16 cellular contexts compared by ENCODE assay signal in genomic region chr22:50266994-50267393, GRCh38. TPM values are rescaled to one million over a fixed set of nuclear protein-coding genes. Genes with fewer than 3 reads are reported as not detected.
DNase-seq lines count a peak whose midpoint lies in the region; ATAC-seq, FAIRE-seq and TF ChIP-seq lines count a peak whose summit lies in the region.
"Had no signal": no experiment of that assay in that cellular context is flagged by ENCODE, and none has a peak within 500 bp of the region (broad histone marks: within the 10 kb centered on the region; RNA-seq: fewer than 3 reads in every experiment).

No MANE protein-coding gene starts in this region.

- H3K27me3 ChIP-seq in breast epithelium = peaks cover 0 to 11% of the 10 kb centered on the region in 2 donors
- H3K27me3 ChIP-seq in H1 (replicated peaks in 1 of 4; ENCODE audit: control insufficient read depth in 3 of 4, extremely low read depth in 1 of 4, insufficient read depth in 3 of 4, low read length in 3 of 4) = peaks cover 24 to 57% (median 46%) of the 10 kb centered on the region in 4 experiments; a peak in 6 of 7 replicates
- no peaks in the 10 kb centered on the region for H3K27me3 ChIP-seq in parathyroid adenoma (ENCODE audit: control insufficient read depth, insufficient read depth, low read length)
- peaks cover 12% of the 10 kb centered on the region for H3K27me3 ChIP-seq in upper lobe of right lung
- peaks cover 4% of the 10 kb centered on the region for H3K27me3 ChIP-seq in thyroid gland

- H2BK15ac ChIP-seq in H1 (ENCODE audit: low read length) = no peak overlapping the region

- H4K5ac ChIP-seq in H1 (ENCODE audit: insufficient read length, low read depth, low read length) = no peak overlapping the region

- BruUV-seq in MCF 10A (replicated peaks; lab: Mats Ljungman, UMichigan) = no TSS peak

- H2BK20ac ChIP-seq in H1 (ENCODE audit: low read length) = no peak overlapping the region

- no peak for TF ChIP-seq EP300 in H1 (IDR thresholded peaks at IDR 0.05; ENCODE audit: borderline replicate concordance in 1 of 2, low read depth in 2 of 2, low read length in 2 of 2)

- no peak for ATAC-seq in upper lobe of right lung
- no peak for ATAC-seq in stimulated activated naive B cell treated with anti-CD40 and anti-IgM and Interleukin-4, amounts not matched to agents 10 μg/mL and 1 μg/mL and 100 μg/mL, for 72 hours (replicated peaks)
- ATAC-seq: stimulated activated effector memory CD8-positive, alpha-beta T cell treated with anti-CD3 and anti-CD28 coated beads, Interleukin-12 subunit alpha, Interleukin-12 subunit beta, amount 100 ng/mL, for 72 hours had no signal

- H3K4me3 Mint-ChIP-seq in MCF 10A (ENCODE audit: unreplicated experiment) = no peak overlapping the region
- no peak overlapping the region for H3K4me3 Mint-ChIP-seq in stimulated activated naive B cell treated with anti-CD40 and anti-IgM and Interleukin-4, amounts not matched to agents 10 μg/mL and 1 μg/mL and 100 μg/mL, for 72 hours
- H3K4me3 Mint-ChIP-seq: activated CD8-positive, alpha-beta T cell treated with anti-CD3 and anti-CD28 coated beads for 36 hours; activated naive CD4-positive, alpha-beta T cell treated with anti-CD3 and anti-CD28 coated beads for 36 hours; stimulated activated effector memory CD8-positive, alpha-beta T cell treated with anti-CD3 and anti-CD28 coated beads, Interleukin-12 subunit alpha, Interleukin-12 subunit beta, amount 100 ng/mL, for 72 hours had no signal

- no peak for TF ChIP-seq CTCF in breast epithelium (IDR thresholded peaks at IDR 0.05)
- no peak for TF ChIP-seq CTCF in MCF 10A (IDR thresholded peaks at IDR 0.05; ENCODE audit: unreplicated experiment)
- no peak for TF ChIP-seq CTCF in H1 (IDR thresholded peaks at IDR 0.05; ENCODE audit: control extremely low read depth in 1 of 3, insufficient read depth in 1 of 3, low read depth in 1 of 3, low read length in 3 of 3)
- TF ChIP-seq CTCF in parathyroid adenoma (IDR thresholded peaks at IDR 0.05) = no peak
- no peak for TF ChIP-seq CTCF in upper lobe of right lung (IDR thresholded peaks at IDR 0.05)
- TF ChIP-seq CTCF in thyroid gland (IDR thresholded peaks at IDR 0.05) = no peak

- H3K14ac ChIP-seq in H1 (ENCODE audit: insufficient read length) = no peak overlapping the region

- H3K79me1 ChIP-seq in H1 (ENCODE audit: low read depth, low read length) = no peaks in the 10 kb centered on the region

- WGBS in H1 (ENCODE audit: extremely low coverage in 1 of 2, insufficient coverage in 1 of 2, insufficient read length in 1 of 2, insufficient replicate concordance in 2 of 2, low coverage in 1 of 2, low lambda C conversion rate in 2 of 2, missing lambda C conversion rate in 1 of 2), 2 experiments = 79% methylated on average over 25 of the region's 37 CpGs; no CpG with 5 or more reads in 1 of the 2 experiments
- WGBS in thyroid gland, 2 donors = 80 to 88% methylated on average over 10 to 12 of the region's 37 CpGs

- H2AK5ac ChIP-seq in H1 (ENCODE audit: low read depth, low read length) = no peak overlapping the region

- no peak for FAIRE-seq in H1 (lab: Jason Lieb, UNC)

- no peak overlapping the region for H3K27ac Mint-ChIP-seq in MCF 10A (ENCODE audit: low read depth, unreplicated experiment)
- no peak overlapping the region for H3K27ac Mint-ChIP-seq in stimulated activated naive B cell treated with anti-CD40 and anti-IgM and Interleukin-4, amounts not matched to agents 10 μg/mL and 1 μg/mL and 100 μg/mL, for 72 hours
- H3K27ac Mint-ChIP-seq: activated CD8-positive, alpha-beta T cell treated with anti-CD3 and anti-CD28 coated beads for 36 hours; activated naive CD4-positive, alpha-beta T cell treated with anti-CD3 and anti-CD28 coated beads for 36 hours; stimulated activated effector memory CD8-positive, alpha-beta T cell treated with anti-CD3 and anti-CD28 coated beads, Interleukin-12 subunit alpha, Interleukin-12 subunit beta, amount 100 ng/mL, for 72 hours had no signal

- H3K36me3 Mint-ChIP-seq in MCF 10A (ENCODE audit: insufficient read depth, unreplicated experiment) = no peaks in the 10 kb centered on the region
- peaks cover 0 to 6% of the 10 kb centered on the region in 2 donors for H3K36me3 Mint-ChIP-seq in stimulated activated naive B cell treated with anti-CD40 and anti-IgM and Interleukin-4, amounts not matched to agents 10 μg/mL and 1 μg/mL and 100 μg/mL, for 72 hours

- no peak for TF ChIP-seq POLR2A in breast epithelium (IDR thresholded peaks at IDR 0.05)
- TF ChIP-seq POLR2A in H1 (IDR thresholded peaks at IDR 0.05; ENCODE audit: control extremely low read depth in 1 of 2, low read depth in 2 of 2, low read length in 2 of 2) = no peak
- TF ChIP-seq POLR2A in thyroid gland (IDR thresholded peaks at IDR 0.05) = no peak

- no peak overlapping the region for H2BK12ac ChIP-seq in H1 (ENCODE audit: low read depth, low read length)

- H4K8ac ChIP-seq in H1 (ENCODE audit: extremely low read depth, insufficient read depth, low read length) = no peak overlapping the region

- no peak overlapping the region for H3K56ac ChIP-seq in H1 (replicated peaks; ENCODE audit: insufficient read length, low read depth, low read length)

- H3K9ac ChIP-seq in H1 (replicated peaks in 1 of 4; ENCODE audit: extremely low read depth in 1 of 4, low read depth in 3 of 4, low read length in 3 of 4) = no peak overlapping the region
- no peak overlapping the region for H3K9ac ChIP-seq in parathyroid adenoma

- no peak overlapping the region for H2BK5ac ChIP-seq in H1 (ENCODE audit: low read depth, low read length)

- no peaks in the 10 kb centered on the region for H3K9me3 Mint-ChIP-seq in MCF 10A (ENCODE audit: unreplicated experiment)
- H3K9me3 Mint-ChIP-seq in stimulated activated naive B cell treated with anti-CD40 and anti-IgM and Interleukin-4, amounts not matched to agents 10 μg/mL and 1 μg/mL and 100 μg/mL, for 72 hours = no peaks in the 10 kb centered on the region
- H3K9me3 Mint-ChIP-seq: activated CD8-positive, alpha-beta T cell treated with anti-CD3 and anti-CD28 coated beads for 36 hours; activated naive CD4-positive, alpha-beta T cell treated with anti-CD3 and anti-CD28 coated beads for 36 hours; stimulated activated effector memory CD8-positive, alpha-beta T cell treated with anti-CD3 and anti-CD28 coated beads, Interleukin-12 subunit alpha, Interleukin-12 subunit beta, amount 100 ng/mL, for 72 hours had no signal

- CTCF ChIA-PET in MCF 10A (lab: Yijun Ruan, JAX) = interaction anchor here (0.6 to 1.6 kb wide), 4 partner anchors 8 to 230 kb away, joined by 3 to 5 read pairs (median 4); partner anchors contain the start of gene HDAC10
- CTCF ChIA-PET in H1 (lab: Charles Lee; ENCODE audit: partially characterized antibody) = interaction anchor here (0.5 to 4.7 kb wide), 8 partner anchors 10 to 86 kb away, joined by 3 to 30 read pairs (median 4); partner anchors contain the start of gene HDAC10

- H3K27ac ChIP-seq in breast epithelium = no peak overlapping the region
- H3K27ac ChIP-seq in H1 (ENCODE audit: low read depth, low read length) = no peak overlapping the region
- no peak overlapping the region for H3K27ac ChIP-seq in parathyroid adenoma
- H3K27ac ChIP-seq in upper lobe of right lung = no peak overlapping the region
- no peak overlapping the region for H3K27ac ChIP-seq in thyroid gland
- H3K27ac ChIP-seq: transverse colon had no signal

- no peaks in the 10 kb centered on the region for H3K27me3 Mint-ChIP-seq in MCF 10A (ENCODE audit: insufficient read depth, unreplicated experiment)
- H3K27me3 Mint-ChIP-seq in stimulated activated naive B cell treated with anti-CD40 and anti-IgM and Interleukin-4, amounts not matched to agents 10 μg/mL and 1 μg/mL and 100 μg/mL, for 72 hours = peaks cover 18 to 33% of the 10 kb centered on the region in 2 donors

- no peaks in the 10 kb centered on the region for H3K9me3 ChIP-seq in breast epithelium
- H3K9me3 ChIP-seq in H1 (ENCODE audit: insufficient read depth in 2 of 2, low read depth in 1 of 2, low read length in 1 of 2) = peaks cover 0 to 10% of the 10 kb centered on the region in 2 experiments; a peak in 1 of 4 replicates
- no peaks in the 10 kb centered on the region for H3K9me3 ChIP-seq in parathyroid adenoma (ENCODE audit: control insufficient read depth, low read length)
- no peaks in the 10 kb centered on the region for H3K9me3 ChIP-seq in upper lobe of right lung
- no peaks in the 10 kb centered on the region for H3K9me3 ChIP-seq in thyroid gland
- H3K9me3 ChIP-seq: transverse colon had no signal

- H3K4me1 ChIP-seq in breast epithelium (peaks cover 12 to 32% of the 10 kb centered on the region in 2 donors), H1 (replicated peaks in 1 of 4; ENCODE audit: control insufficient read depth in 3 of 4, insufficient read depth in 4 of 4, low read length in 3 of 4) (peaks cover 2 to 18% (median 13%) of the 10 kb centered on the region in 4 experiments; a peak in 6 of 7 replicates), parathyroid adenoma (peaks cover 5% of the 10 kb centered on the region), upper lobe of right lung (peaks cover 43% of the 10 kb centered on the region), thyroid gland (peaks cover 40 to 51% of the 10 kb centered on the region in 2 donors)

- H4K20me1 ChIP-seq in H1 (replicated peaks in 1 of 2; ENCODE audit: control insufficient read depth in 1 of 2, insufficient read depth in 2 of 2, low read length in 2 of 2) = no peaks in the 10 kb centered on the region

- no peaks in the 10 kb centered on the region for H3K79me2 ChIP-seq in H1 (ENCODE audit: control insufficient read depth in 1 of 2, insufficient read depth in 2 of 2, low read length in 2 of 2)
- no peaks in the 10 kb centered on the region for H3K79me2 ChIP-seq in parathyroid adenoma

- no peak overlapping the region for H4K91ac ChIP-seq in H1 (replicated peaks; ENCODE audit: insufficient read length, low read length)

- peaks cover 11% of the 10 kb centered on the region; the same call in 1 of the 2 replicates for H3K23me2 ChIP-seq in H1 (ENCODE audit: low read depth, low read length)

- no peak overlapping the region for H2AFZ ChIP-seq in H1 (ENCODE audit: low read length)
- no peak overlapping the region for H2AFZ ChIP-seq in parathyroid adenoma

- intact Hi-C loops in breast epithelium (cut with DNase I; ENCODE audit: low total_unique reads) (no loop called here), MCF 10A (cut with micrococcal nuclease) (no loop called here), upper lobe of right lung (cut with DNase I) (loop anchor here (10.0 kb wide), 1 partner anchor 238 kb away; the partner anchor contains the start of genes LMF2 and NCAPH2), thyroid gland (cut with DNase I) (no loop called here)

- no peak for TF ChIP-seq RAD21 in H1 (IDR thresholded peaks at IDR 0.05 in 1 of 2, conservative IDR thresholded peaks at IDR 0.05 in 1 of 2; ENCODE audit: low read depth in 2 of 2, low read length in 2 of 2)

- H3K18ac ChIP-seq in H1 (ENCODE audit: extremely low read depth, low read length) = no peak overlapping the region

- H3K4me3 ChIP-seq in breast epithelium (peak overlapping the region in 2 of 3 donors; percentile 39 to 64), H1 (ENCODE audit: extremely low read depth in 1 of 4, insufficient read depth in 2 of 4, low read depth in 3 of 4, low read length in 4 of 4) (peak overlapping the region in 1 of 4 experiments; percentile 51; a peak in 1 of 8 replicates), parathyroid adenoma (ENCODE audit: low read depth, low read length) (no peak overlapping the region), upper lobe of right lung (peak overlapping the region; percentile 33), thyroid gland (replicated peaks in 1 of 3) (peak overlapping the region in 1 of 3 donors; percentile 18)

- no peak overlapping the region for H2BK120ac ChIP-seq in H1 (replicated peaks; ENCODE audit: low read depth, low read length)

- no peaks in the 10 kb centered on the region for H3K36me3 ChIP-seq in breast epithelium
- no peaks in the 10 kb centered on the region for H3K36me3 ChIP-seq in H1 (ENCODE audit: control insufficient read depth in 2 of 4, insufficient read depth in 4 of 4, low read length in 3 of 4)
- no peaks in the 10 kb centered on the region for H3K36me3 ChIP-seq in parathyroid adenoma (ENCODE audit: control insufficient read depth, insufficient read depth, low read length)
- no peaks in the 10 kb centered on the region for H3K36me3 ChIP-seq in upper lobe of right lung
- no peaks in the 10 kb centered on the region for H3K36me3 ChIP-seq in thyroid gland
- H3K36me3 ChIP-seq: transverse colon had no signal

- no peak overlapping the region for H3K23ac ChIP-seq in H1 (ENCODE audit: insufficient read length)

- H3K4me1 Mint-ChIP-seq in MCF 10A (ENCODE audit: insufficient read depth, unreplicated experiment) = peaks cover 11% of the 10 kb centered on the region
- H3K4me1 Mint-ChIP-seq in stimulated activated naive B cell treated with anti-CD40 and anti-IgM and Interleukin-4, amounts not matched to agents 10 μg/mL and 1 μg/mL and 100 μg/mL, for 72 hours = peaks cover 31 to 53% of the 10 kb centered on the region in 2 donors

- POLR2A ChIA-PET in MCF 10A (lab: Yijun Ruan, JAX) = no interaction called here
- POLR2A ChIA-PET in H1 (lab: Charles Lee; ENCODE audit: partially characterized antibody) = interaction anchor here (1.9 kb wide), 1 partner anchor 16 kb away, joined by 4 read pairs; the partner anchor contains the start of gene HDAC10

- no peak for DNase-seq in breast epithelium (ENCODE audit: low spot score in 2 of 2)
- DNase-seq in MCF 10A (ENCODE audit: unreplicated experiment) = no peak
- DNase-seq in H1 (ENCODE audit: low read depth in 1 of 2, low spot score in 2 of 2) = no peak
- DNase-seq in upper lobe of right lung = no peak
- no peak for DNase-seq in stimulated activated naive B cell treated with anti-CD40 and anti-IgM and Interleukin-4, amounts not matched to agents 10 μg/mL and 1 μg/mL and 100 μg/mL, for 72 hours
- no peak for DNase-seq in A172 (ENCODE audit: low spot score)
- no peak for DNase-seq in thyroid gland
- DNase-seq: 8988T, NCI-H1694, NCI-H69, retina had no signal

- H3K4me2 ChIP-seq in H1 (ENCODE audit: insufficient read depth in 1 of 2, low read depth in 2 of 2, low read length in 2 of 2) = peak overlapping the region; percentile 28 to 52; a peak in 2 of 4 replicates
- peak overlapping the region; percentile 58 for H3K4me2 ChIP-seq in parathyroid adenoma (ENCODE audit: low read length)

- H3K4ac ChIP-seq in H1 (replicated peaks; ENCODE audit: insufficient read length, low read depth, low read length) = no peak overlapping the region

RNA-seq across cellular contexts. Expression of gene MAPK11, which starts 3.2 kb away (rescaled TPM):
- total RNA-seq in breast epithelium = 10 to 100 TPM in 2 of 3 donors, 1 to 10 TPM in 1; 5.7 to 16.5 (median 13.4) TPM
- 10.4 and 11.9 TPM in 2 replicates for total RNA-seq in MCF 10A (2022)
- 1.5 TPM in 2 replicates for total RNA-seq in H1 (2021; fragmentation: NEBNext Ultra II Directional; extraction: Animal tissue kit (Norgen Biotek cat#: 25700))
- 0.70 and 1.5 TPM in 2 replicates for polyA plus RNA-seq in H1 (2011; rRNA removed)
- 1.1 TPM for polyA plus RNA-seq in H1 (2011; cell fraction: cytosol; rRNA removed)
- polyA plus RNA-seq in H1 (2011; cell fraction: nucleus; rRNA removed) = 4.6 TPM
- polyA plus RNA-seq in H1 (2012, experiment 1 of 2) = 0.36 to 1.7 TPM (median 1.1 TPM) in 4 replicates
- 0.45 TPM for polyA plus RNA-seq in H1 (2012, experiment 2 of 2)
- 0.87 TPM for polyA plus RNA-seq in H1 (2013, experiment 1 of 2)
- polyA plus RNA-seq in H1 (2013, experiment 2 of 2) = 0.96 TPM
- 0.57 and 0.68 TPM in 2 replicates for polyA minus RNA-seq in H1 (2011; rRNA and poly(A)+ RNA removed)
- polyA minus RNA-seq in H1 (2011; cell fraction: cytosol; rRNA and poly(A)+ RNA removed) = not detected
- 1.00 TPM for polyA minus RNA-seq in H1 (2011; cell fraction: nucleus; rRNA and poly(A)+ RNA removed)
- 26.1 TPM for total RNA-seq in upper lobe of right lung
- 13.4 and 15.4 TPM in 2 replicates for total RNA-seq in A172 (2014; rRNA removed; shearing (Covaris generic))
- 1 to 10 TPM; 2.8 to 4.7 (median 4.0) TPM for total RNA-seq in thyroid gland

RNA-seq across cellular contexts. Expression of gene MAPK12, which starts 5.5 kb away (rescaled TPM):
- 1 to 10 TPM; 3.8 to 9.8 (median 5.3) TPM for total RNA-seq in breast epithelium
- total RNA-seq in MCF 10A (2022) = 24.9 and 25.0 TPM in 2 replicates
- total RNA-seq in H1 (2021; fragmentation: NEBNext Ultra II Directional; extraction: Animal tissue kit (Norgen Biotek cat#: 25700)) = 15.6 and 20.3 TPM in 2 replicates
- 17.3 and 25.9 TPM in 2 replicates for polyA plus RNA-seq in H1 (2011; rRNA removed)
- polyA plus RNA-seq in H1 (2011; cell fraction: cytosol; rRNA removed) = 24.5 TPM
- polyA plus RNA-seq in H1 (2011; cell fraction: nucleus; rRNA removed) = 83.3 TPM
- polyA plus RNA-seq in H1 (2012, experiment 1 of 2) = 13.2 to 20.0 TPM (median 18.2 TPM) in 4 replicates
- 15.2 TPM for polyA plus RNA-seq in H1 (2012, experiment 2 of 2)
- 14.5 TPM for polyA plus RNA-seq in H1 (2013, experiment 1 of 2)
- polyA plus RNA-seq in H1 (2013, experiment 2 of 2) = 11.9 TPM
- 8.8 and 9.6 TPM in 2 replicates for polyA minus RNA-seq in H1 (2011; rRNA and poly(A)+ RNA removed)
- 11.2 TPM for polyA minus RNA-seq in H1 (2011; cell fraction: cytosol; rRNA and poly(A)+ RNA removed)
- 19.5 TPM for polyA minus RNA-seq in H1 (2011; cell fraction: nucleus; rRNA and poly(A)+ RNA removed)
- total RNA-seq in upper lobe of right lung = 22.2 TPM
- 31.4 and 32.2 TPM in 2 replicates for total RNA-seq in A172 (2014; rRNA removed; shearing (Covaris generic))
- total RNA-seq in thyroid gland = 1 to 10 TPM; 3.1 to 5.1 (median 3.7) TPM

RNA-seq across cellular contexts. Expression of gene HDAC10, which starts 15.9 kb away (rescaled TPM):
- 10 to 100 TPM; 22.9 to 35.7 (median 29.4) TPM for total RNA-seq in breast epithelium
- 27.5 and 29.2 TPM in 2 replicates for total RNA-seq in MCF 10A (2022)
- 21.2 and 26.4 TPM in 2 replicates for total RNA-seq in H1 (2021; fragmentation: NEBNext Ultra II Directional; extraction: Animal tissue kit (Norgen Biotek cat#: 25700))
- polyA plus RNA-seq in H1 (2011; rRNA removed) = 11.2 and 18.8 TPM in 2 replicates
- polyA plus RNA-seq in H1 (2011; cell fraction: cytosol; rRNA removed) = 11.2 TPM
- 131 TPM for polyA plus RNA-seq in H1 (2011; cell fraction: nucleus; rRNA removed)
- polyA plus RNA-seq in H1 (2012, experiment 1 of 2) = 13.3 to 28.3 TPM (median 25.5 TPM) in 4 replicates
- 14.3 TPM for polyA plus RNA-seq in H1 (2012, experiment 2 of 2)
- polyA plus RNA-seq in H1 (2013, experiment 1 of 2) = 11.9 TPM
- 11.8 TPM for polyA plus RNA-seq in H1 (2013, experiment 2 of 2)
- polyA minus RNA-seq in H1 (2011; rRNA and poly(A)+ RNA removed) = 6.1 and 7.2 TPM in 2 replicates
- polyA minus RNA-seq in H1 (2011; cell fraction: cytosol; rRNA and poly(A)+ RNA removed) = 11.4 TPM
- polyA minus RNA-seq in H1 (2011; cell fraction: nucleus; rRNA and poly(A)+ RNA removed) = 34.8 TPM
- total RNA-seq in upper lobe of right lung = 48.9 TPM
- 11.4 and 12.6 TPM in 2 replicates for total RNA-seq in A172 (2014; rRNA removed; shearing (Covaris generic))
- 10 to 100 TPM; 31.4 to 42.7 (median 32.5) TPM for total RNA-seq in thyroid gland

RNA-seq across cellular contexts. Expression of gene TUBGCP6, which starts 22.2 kb away (rescaled TPM):
- total RNA-seq in breast epithelium (10 to 100 TPM; 34.2 to 66.2 (median 59.6) TPM), MCF 10A (2022) (27.6 and 27.9 TPM in 2 replicates), upper lobe of right lung (51.3 TPM), thyroid gland (100 to 1,000 TPM in 1 of 4 donors, 10 to 100 TPM in 3; 64.6 to 102 (median 80.3) TPM)
- 23.5 and 24.7 TPM in 2 replicates for total RNA-seq in H1 (2021; fragmentation: NEBNext Ultra II Directional; extraction: Animal tissue kit (Norgen Biotek cat#: 25700))
- 24.2 and 33.6 TPM in 2 replicates for polyA plus RNA-seq in H1 (2011; rRNA removed)
- polyA plus RNA-seq in H1 (2011; cell fraction: cytosol; rRNA removed) = 23.5 TPM
- 176 TPM for polyA plus RNA-seq in H1 (2011; cell fraction: nucleus; rRNA removed)
- polyA plus RNA-seq in H1 (2012, experiment 1 of 2) = 18.5 to 28.4 TPM (median 26.1 TPM) in 4 replicates
- 17.2 TPM for polyA plus RNA-seq in H1 (2012, experiment 2 of 2)
- 14.6 TPM for polyA plus RNA-seq in H1 (2013, experiment 1 of 2)
- 13.0 TPM for polyA plus RNA-seq in H1 (2013, experiment 2 of 2)
- 14.8 and 14.9 TPM in 2 replicates for polyA minus RNA-seq in H1 (2011; rRNA and poly(A)+ RNA removed)
- 13.8 TPM for polyA minus RNA-seq in H1 (2011; cell fraction: cytosol; rRNA and poly(A)+ RNA removed)
- 34.9 TPM for polyA minus RNA-seq in H1 (2011; cell fraction: nucleus; rRNA and poly(A)+ RNA removed)
- 8.9 and 10.6 TPM in 2 replicates for total RNA-seq in A172 (2014; rRNA removed; shearing (Covaris generic))

RNA-seq across cellular contexts. Expression of gene PLXNB2, which starts 40.5 kb away (rescaled TPM):
- 100 to 1,000 TPM in 2 of 3 donors, 10 to 100 TPM in 1; 79.0 to 137 (median 122) TPM for total RNA-seq in breast epithelium
- total RNA-seq in MCF 10A (2022) = 199 and 200 TPM in 2 replicates
- 92.8 and 106 TPM in 2 replicates for total RNA-seq in H1 (2021; fragmentation: NEBNext Ultra II Directional; extraction: Animal tissue kit (Norgen Biotek cat#: 25700))
- polyA plus RNA-seq in H1 (2011; rRNA removed) = 58.3 and 83.3 TPM in 2 replicates
- 58.5 TPM for polyA plus RNA-seq in H1 (2011; cell fraction: cytosol; rRNA removed)
- polyA plus RNA-seq in H1 (2011; cell fraction: nucleus; rRNA removed) = 226 TPM
- polyA plus RNA-seq in H1 (2012, experiment 1 of 2) = 63.1 to 97.9 TPM (median 90.3 TPM) in 4 replicates
- polyA plus RNA-seq in H1 (2012, experiment 2 of 2) = 97.7 TPM
- 115 TPM for polyA plus RNA-seq in H1 (2013, experiment 1 of 2)
- polyA plus RNA-seq in H1 (2013, experiment 2 of 2) = 92.5 TPM
- polyA minus RNA-seq in H1 (2011; rRNA and poly(A)+ RNA removed) = 71.0 and 71.3 TPM in 2 replicates
- 70.6 TPM for polyA minus RNA-seq in H1 (2011; cell fraction: cytosol; rRNA and poly(A)+ RNA removed)
- 62.9 TPM for polyA minus RNA-seq in H1 (2011; cell fraction: nucleus; rRNA and poly(A)+ RNA removed)
- 308 TPM for total RNA-seq in upper lobe of right lung
- 64.9 and 65.0 TPM in 2 replicates for total RNA-seq in A172 (2014; rRNA removed; shearing (Covaris generic))
- total RNA-seq in thyroid gland = 100 to 1,000 TPM; 143 to 266 (median 215) TPM
